ENCODE assay signal across 1 cellular context in genomic region chr20:41048475-41049242, GRCh38.
TF ChIP-seq lines count a peak whose summit lies in the region.

No MANE protein-coding gene starts in this region.

TF ChIP-seq in HCT116, 20 proteins besides CTCF, POLR2A, EP300 and RAD21 (continued from another document):
- TF ChIP-seq, protein P1, sequence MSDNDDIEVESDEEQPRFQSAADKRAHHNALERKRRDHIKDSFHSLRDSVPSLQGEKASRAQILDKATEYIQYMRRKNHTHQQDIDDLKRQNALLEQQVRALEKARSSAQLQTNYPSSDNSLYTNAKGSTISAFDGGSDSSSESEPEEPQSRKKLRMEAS (IDR thresholded peaks at IDR 0.05), result no peak
- TF ChIP-seq CBX3 (IDR thresholded peaks at IDR 0.05; ENCODE audit: low read depth), result no peak
- no peak for TF ChIP-seq ZNF274 (IDR thresholded peaks at IDR 0.05; ENCODE audit: low read depth, low read length)
- TF ChIP-seq EGR1 (IDR thresholded peaks at IDR 0.05; ENCODE audit: low read depth), result no peak
- no peak for TF ChIP-seq ZFX (IDR thresholded peaks at IDR 0.05)
- TF ChIP-seq JUND (IDR thresholded peaks at IDR 0.05), result no peak
- TF ChIP-seq FOSL1 (IDR thresholded peaks at IDR 0.05; ENCODE audit: low read depth), result no peak
- TF ChIP-seq CEBPB (IDR thresholded peaks at IDR 0.05; ENCODE audit: low read depth), result no peak
- TF ChIP-seq, protein P2, sequence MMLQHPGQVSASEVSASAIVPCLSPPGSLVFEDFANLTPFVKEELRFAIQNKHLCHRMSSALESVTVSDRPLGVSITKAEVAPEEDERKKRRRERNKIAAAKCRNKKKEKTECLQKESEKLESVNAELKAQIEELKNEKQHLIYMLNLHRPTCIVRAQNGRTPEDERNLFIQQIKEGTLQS (IDR thresholded peaks at IDR 0.05), result no peak
- no peak for TF ChIP-seq SP1 (IDR thresholded peaks at IDR 0.05; ENCODE audit: low read depth)
- TF ChIP-seq SIN3A (IDR thresholded peaks at IDR 0.05; ENCODE audit: low read depth), result no peak
- TF ChIP-seq POLR2AphosphoS5 (IDR thresholded peaks at IDR 0.05; ENCODE audit: low read depth, low read length), result no peak
- no peak for TF ChIP-seq SRF (IDR thresholded peaks at IDR 0.05; ENCODE audit: low read depth)
- no peak for TF ChIP-seq ELF1 (IDR thresholded peaks at IDR 0.05; ENCODE audit: borderline replicate concordance, low read depth)
- no peak for TF ChIP-seq EZH2phosphoT487 (IDR thresholded peaks at IDR 0.05; ENCODE audit: borderline replicate concordance)
- no peak for TF ChIP-seq YY1 (IDR thresholded peaks at IDR 0.05; ENCODE audit: extremely low read depth, insufficient replicate concordance, low read depth, low read length)
TF ChIP-seq in HCT116: peak in this region for 0.
